ENCODE assay signal across 27 cellular contexts in genomic region chr15:89184367-89184766, GRCh38. TPM values are rescaled to one million over a fixed set of nuclear protein-coding genes. Genes with fewer than 3 reads are reported as not detected.
DNase-seq lines count a peak whose midpoint lies in the region; ATAC-seq, FAIRE-seq and TF ChIP-seq lines count a peak whose summit lies in the region.
"Had no signal": no experiment of that assay in that cellular context is flagged by ENCODE, and none has a peak within 500 bp of the region (broad histone marks: within the 10 kb centered on the region; RNA-seq: fewer than 3 reads in every experiment).

No MANE protein-coding gene starts in this region.

- H3K36me3 ChIP-seq in heart right ventricle (peaks cover 0 to 99% (median 53%) of the 10 kb centered on the region in 9 donors), small intestine (ENCODE audit: control insufficient read depth in 2 of 2, insufficient read depth in 2 of 2, low read length in 2 of 2) (peaks cover 16 to 19% of the 10 kb centered on the region in 2 donors)

- intact Hi-C loops in heart right ventricle (cut with DNase I): loop anchor here in 1 of 10 donors (5.0 kb wide), 1 partner anchor 282 kb away; no protein-coding TSS in a partner anchor

- 61 to 73% methylated on average over 6 of the region's 6 CpGs for WGBS in heart right ventricle, 2 donors
- WGBS in small intestine, 3 donors: 23 to 58% (median 37%) methylated on average over 6 of the region's 6 CpGs

- no peak overlapping the region for H3K4me3 Mint-ChIP-seq in activated naive CD8-positive, alpha-beta T cell
- H3K4me3 Mint-ChIP-seq in activated naive CD8-positive, alpha-beta T cell treated with anti-CD3 and anti-CD28 coated beads for 36 hours: no peak overlapping the region
- H3K4me3 Mint-ChIP-seq: CD8-positive, alpha-beta T cell; nephron progenitor cell had no signal

- peaks cover 15% of the 10 kb centered on the region for H3K36me3 Mint-ChIP-seq in activated naive CD8-positive, alpha-beta T cell
- peaks cover 9% of the 10 kb centered on the region for H3K36me3 Mint-ChIP-seq in activated naive CD8-positive, alpha-beta T cell treated with anti-CD3 and anti-CD28 coated beads for 36 hours

- H3K27ac Mint-ChIP-seq in activated naive CD8-positive, alpha-beta T cell: peak overlapping the region; percentile 6
- no peak overlapping the region for H3K27ac Mint-ChIP-seq in activated naive CD8-positive, alpha-beta T cell treated with anti-CD3 and anti-CD28 coated beads for 36 hours
- H3K27ac Mint-ChIP-seq: CD8-positive, alpha-beta T cell; nephron progenitor cell had no signal

- H3K27me3 Mint-ChIP-seq in activated naive CD8-positive, alpha-beta T cell: no peaks in the 10 kb centered on the region
- H3K27me3 Mint-ChIP-seq in activated naive CD8-positive, alpha-beta T cell treated with anti-CD3 and anti-CD28 coated beads for 36 hours: no peaks in the 10 kb centered on the region

- DNase-seq in activated naive CD8-positive, alpha-beta T cell treated with anti-CD3 and anti-CD28 coated beads for 36 hours: no peak
- DNase-seq in NCI-H69 (lab: John Stamatoyannopoulos, UW): peak; percentile 58
- DNase-seq in heart right ventricle: no peak
- DNase-seq in small intestine: peak; percentile 49
- no peak for DNase-seq in middle frontal gyrus (ENCODE audit: extremely low spot score, low spot score)
- DNase-seq in mucosa of gallbladder (ENCODE audit: low spot score): no peak
- DNase-seq: activated CD4-positive, alpha-beta T cell treated with anti-CD3 and anti-CD28 coated beads, Interleukin-2, amount 50 U/mL, for 1 hour; activated naive CD4-positive, alpha-beta T cell treated with anti-CD3 and anti-CD28 coated beads, Interleukin-2, amount 50 U/mL, for 16 hours; CD8-positive, alpha-beta T cell; HCEC 1CT; hippocampal formation; islet precursor cell; mesenchymal stem cell; NCI-H1694 treated with DMSO at 0.1 percent for 48 hours; NCI-H510A treated with DMSO at 0.1 percent for 48 hours; nephron progenitor cell; SIG-M5; stimulated activated CD4-positive, alpha-beta T cell treated with anti-CD3 and anti-CD28 coated beads, Interleukin-12 subunit alpha, Interleukin-12 subunit beta, amount 100 ng/mL, for 4 hours had no signal

- H3K9me3 ChIP-seq in heart right ventricle (no peaks in the 10 kb centered on the region), small intestine (ENCODE audit: control insufficient read depth, low read depth) (no peaks in the 10 kb centered on the region)
- H3K9me3 ChIP-seq: thoracic aorta had no signal

- H3K4me1 ChIP-seq in heart right ventricle: peaks cover 0 to 18% (median 0%) of the 10 kb centered on the region in 9 donors
- H3K4me1 ChIP-seq in small intestine (ENCODE audit: control insufficient read depth in 2 of 2, insufficient read depth in 1 of 2, low read depth in 1 of 2, low read length in 1 of 2): no peaks in the 10 kb centered on the region

- H3K27ac ChIP-seq in heart right ventricle (no peak overlapping the region), small intestine (ENCODE audit: low read depth in 1 of 2, low read length in 1 of 2) (no peak overlapping the region)
- H3K27ac ChIP-seq: thoracic aorta had no signal

- no peak overlapping the region for H3K4me3 ChIP-seq in heart right ventricle
- no peak overlapping the region for H3K4me3 ChIP-seq in small intestine (ENCODE audit: low read depth in 1 of 2, low read length in 2 of 2)
- H3K4me3 ChIP-seq: thoracic aorta had no signal

- ATAC-seq in heart right ventricle (peak in 5 of 8 donors; percentile 37 to 64 (median 42)), HG02981 (IDR thresholded peaks at IDR 0.05; ENCODE audit: unreplicated experiment) (no peak)
- ATAC-seq: CD8-positive, alpha-beta T cell had no signal

- FAIRE-seq in small intestine (lab: Jason Lieb, UNC): no peak
- FAIRE-seq: endometrium had no signal

- no peak for TF ChIP-seq CTCF in heart right ventricle (IDR thresholded peaks at IDR 0.05)

- H3K27me3 ChIP-seq in heart right ventricle (no peaks in the 10 kb centered on the region), small intestine (ENCODE audit: control insufficient read depth in 2 of 2, insufficient read depth in 2 of 2, low read length in 2 of 2) (no peaks in the 10 kb centered on the region)

- peaks cover 11% of the 10 kb centered on the region for H3K4me1 Mint-ChIP-seq in activated naive CD8-positive, alpha-beta T cell (ENCODE audit: low read depth)
- peaks cover 19% of the 10 kb centered on the region for H3K4me1 Mint-ChIP-seq in activated naive CD8-positive, alpha-beta T cell treated with anti-CD3 and anti-CD28 coated beads for 36 hours

- no peaks in the 10 kb centered on the region for H3K9me3 Mint-ChIP-seq in activated naive CD8-positive, alpha-beta T cell (ENCODE audit: low read depth)
- H3K9me3 Mint-ChIP-seq in activated naive CD8-positive, alpha-beta T cell treated with anti-CD3 and anti-CD28 coated beads for 36 hours: no peaks in the 10 kb centered on the region
- H3K9me3 Mint-ChIP-seq: CD8-positive, alpha-beta T cell; nephron progenitor cell had no signal

RNA-seq across cellular contexts. Expression of gene RLBP1, which starts 37.0 kb away (rescaled TPM):
- total RNA-seq in activated naive CD8-positive, alpha-beta T cell treated with anti-CD3 and anti-CD28 coated beads for 36 hours: not detected
- total RNA-seq in heart right ventricle (not detected), mucosa of gallbladder (not detected)
- polyA plus RNA-seq in heart right ventricle (not detected), small intestine (under 1 TPM in 1 of 3 donors, not detected in 2; 0.60 TPM)
- total RNA-seq: CD8-positive, alpha-beta T cell; Daoy; MCF 10A; OCI-LY7; pulmonary artery endothelial cell; T-helper 1 cell treated with Interleukin-12 subunit alpha and Interleukin-12 subunit beta and Interleukin-4 antibody, amounts not matched to agents 30 ng/mL and 1 ng/mL, for 36 hours; thoracic aorta had no signal

RNA-seq across cellular contexts. Expression of gene FANCI, which starts 59.4 kb away (rescaled TPM):
- 100 to 1,000 TPM; 169 to 174 TPM for total RNA-seq in activated naive CD8-positive, alpha-beta T cell treated with anti-CD3 and anti-CD28 coated beads for 36 hours
- total RNA-seq in heart right ventricle (1 to 10 TPM; 1.6 to 9.9 (median 2.7) TPM), mucosa of gallbladder (6.2 TPM)
- polyA plus RNA-seq in heart right ventricle (1 to 10 TPM; 1.3 to 2.2 TPM), small intestine (10 to 100 TPM in 1 of 3 donors, 1 to 10 TPM in 2; 1.6 to 14.0 (median 1.8) TPM)

Comparison
In these comparisons a context has a peak if more than half of its experiments do, and no peak if none do; other contexts are left out.
1. DNase-seq: peak in NCI-H69 (single experiment) and small intestine (single experiment); none in activated naive CD8-positive, alpha-beta T cell treated with anti-CD3 and anti-CD28 coated beads for 36 hours (single experiment), heart right ventricle (0 of 2), middle frontal gyrus (single experiment) and mucosa of gallbladder (single experiment).
2. RNA of gene FANCI, which starts 59.4 kb away (total RNA-seq): 169 to 174 TPM in activated naive CD8-positive, alpha-beta T cell treated with anti-CD3 and anti-CD28 coated beads for 36 hours; 6.2 TPM in mucosa of gallbladder (single experiment) and 1.6 to 9.9 TPM in heart right ventricle; every median in the first group is over 10 times any median in the second.